Comparison of ENCODE assay signal across 8 cellular contexts in the genomic region with DNA sequence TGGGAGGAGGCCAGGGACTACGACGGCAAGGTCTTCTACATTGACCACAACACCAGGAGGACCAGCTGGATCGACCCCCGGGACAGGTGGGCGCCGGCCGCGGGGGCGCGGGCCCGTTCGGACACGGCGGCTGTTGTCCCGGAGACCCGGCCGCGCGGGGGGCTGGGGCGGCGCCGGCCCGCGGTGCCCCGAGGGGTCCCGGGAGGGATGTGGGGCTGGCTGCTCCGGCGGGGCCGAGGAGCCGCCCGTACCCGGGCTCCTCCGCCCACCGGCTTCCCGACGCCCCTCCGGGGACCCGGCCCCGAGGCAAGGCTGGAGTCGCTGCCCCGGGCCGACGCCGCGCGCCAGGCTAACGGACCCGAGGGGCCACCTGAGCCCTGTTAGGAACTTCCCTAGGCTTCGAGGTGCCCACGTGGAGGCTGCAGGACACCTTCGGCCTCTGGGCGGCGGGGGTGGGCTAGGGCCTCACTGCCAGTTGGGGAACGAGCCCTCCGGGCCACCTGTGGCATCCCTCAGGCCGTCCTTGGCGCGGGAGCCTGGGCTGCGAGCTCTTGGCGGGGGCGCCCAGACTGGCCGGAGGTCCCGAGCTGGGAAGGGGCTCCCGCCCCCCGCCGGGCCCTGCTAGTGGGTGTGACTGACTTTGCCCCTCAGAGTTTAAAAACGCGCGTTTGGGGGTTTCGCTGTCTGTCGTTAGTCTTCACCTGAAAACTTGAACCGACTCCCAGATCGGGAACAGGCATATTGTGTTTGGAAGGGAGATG. TPM values are rescaled to one million over a fixed set of nuclear protein-coding genes. Genes with fewer than 3 reads are reported as not detected.
DNase-seq lines count a peak whose midpoint lies in the region; TF ChIP-seq lines count a peak whose summit lies in the region.

No MANE protein-coding gene starts in this region.

- intact Hi-C loops in CD4-positive, alpha-beta memory T cell (cut with micrococcal nuclease) = loop anchor here (2.0 to 5.0 kb wide), 3 partner anchors 83 to 405 kb away; partner anchors contain the start of gene ING2
- intact Hi-C loops in uterus (cut with DNase I; ENCODE audit: low total_unique reads) = no loop called here

- TF ChIP-seq CTCF in HFFc6 (IDR thresholded peaks at IDR 0.05) = peak; percentile 28; the same call in 1 of the 2 replicates
- peak; percentile 30 for TF ChIP-seq CTCF in epithelial cell of proximal tubule (conservative IDR thresholded peaks at IDR 0.05; ENCODE audit: low read depth, low read length)
- peak in 1 of 4 experiments; percentile 2 for TF ChIP-seq CTCF in uterus (IDR thresholded peaks at IDR 0.05)

- H3K4me3 Mint-ChIP-seq in CD4-positive, alpha-beta memory T cell = peak overlapping the region; percentile 61 to 86 (median 76)
- peak overlapping the region; percentile 94 for H3K4me3 Mint-ChIP-seq in HFFc6

- H3K9me3 ChIP-seq in CD4-positive, alpha-beta memory T cell (ENCODE audit: control insufficient read depth in 1 of 2, low read length in 2 of 2) = no peaks in the 10 kb centered on the region
- H3K9me3 ChIP-seq in muscle layer of duodenum (ENCODE audit: control insufficient read depth in 1 of 2, low read length in 2 of 2) (no peaks in the 10 kb centered on the region), uterus (no peaks in the 10 kb centered on the region)

- peaks cover 3% of the 10 kb centered on the region for H3K27me3 ChIP-seq in CD4-positive, alpha-beta memory T cell (ENCODE audit: insufficient read depth, low read length)
- H3K27me3 ChIP-seq in muscle layer of duodenum (ENCODE audit: low read depth, low read length) (peaks cover 5% of the 10 kb centered on the region), uterus (no peaks in the 10 kb centered on the region)

- H3K27ac ChIP-seq in CD4-positive, alpha-beta memory T cell (ENCODE audit: low read depth, low read length) = no peak overlapping the region
- H3K27ac ChIP-seq in muscle layer of duodenum (ENCODE audit: low read length) (no peak overlapping the region), uterus (peak overlapping the region; percentile 92 to 98)

- H3K36me3 Mint-ChIP-seq in CD4-positive, alpha-beta memory T cell = peaks cover 0 to 4% of the 10 kb centered on the region in 2 donors
- peaks cover 5% of the 10 kb centered on the region; the same call in 1 of the 2 replicates for H3K36me3 Mint-ChIP-seq in HFFc6 (ENCODE audit: low read depth)

- peak overlapping the region in 1 of 7 donors; percentile 19 for H3K27ac Mint-ChIP-seq in CD4-positive, alpha-beta memory T cell
- H3K27ac Mint-ChIP-seq in HFFc6 = peak overlapping the region; percentile 71

- H3K9me3 Mint-ChIP-seq in CD4-positive, alpha-beta memory T cell = peaks cover 0 to 5% (median 0%) of the 10 kb centered on the region in 8 donors
- H3K9me3 Mint-ChIP-seq in HFFc6 = no peaks in the 10 kb centered on the region

- CTCF ChIA-PET in CD4-positive, alpha-beta memory T cell (lab: Charles Lee; ENCODE audit: partially characterized antibody) = interaction anchor here (1.8 kb wide), 1 partner anchor 26 kb away, joined by 8 read pairs; no protein-coding TSS in a partner anchor

- H3K36me3 ChIP-seq in CD4-positive, alpha-beta memory T cell (ENCODE audit: insufficient read depth, low read length) = no peaks in the 10 kb centered on the region
- H3K36me3 ChIP-seq in muscle layer of duodenum (ENCODE audit: control insufficient read depth in 1 of 2, insufficient read depth in 2 of 2, low read length in 2 of 2) (no peaks in the 10 kb centered on the region), uterus (no peaks in the 10 kb centered on the region)

- POLR2A ChIA-PET in CD4-positive, alpha-beta memory T cell (lab: Charles Lee; ENCODE audit: partially characterized antibody) = interaction anchor here (1.7 to 3.3 kb wide), 3 partner anchors 181 to 345 kb away, joined by 5 to 12 read pairs (median 12); partner anchors contain the start of gene CDKN2AIP

- peak overlapping the region; percentile 11 to 52 for H3K4me3 ChIP-seq in CD4-positive, alpha-beta memory T cell (ENCODE audit: low read length in 2 of 2)
- peak overlapping the region; percentile 75 for H3K4me3 ChIP-seq in epithelial cell of proximal tubule (ENCODE audit: low read depth, low read length)
- H3K4me3 ChIP-seq in muscle layer of duodenum (ENCODE audit: low read depth in 1 of 2, low read length in 2 of 2) = peak overlapping the region; percentile 57 to 88
- peak overlapping the region; percentile 59 to 90 for H3K4me3 ChIP-seq in uterus

- H3K27me3 Mint-ChIP-seq in CD4-positive, alpha-beta memory T cell = peaks cover 0 to 3% of the 10 kb centered on the region in 2 donors
- H3K27me3 Mint-ChIP-seq in HFFc6 (ENCODE audit: insufficient read depth) = peaks cover 4% of the 10 kb centered on the region

- peaks cover 8 to 37% (median 21%) of the 10 kb centered on the region in 4 donors for H3K4me1 Mint-ChIP-seq in CD4-positive, alpha-beta memory T cell
- H3K4me1 Mint-ChIP-seq in HFFc6 (ENCODE audit: low read depth) = peaks cover 49% of the 10 kb centered on the region

- peaks cover 14% of the 10 kb centered on the region for H3K4me1 ChIP-seq in CD4-positive, alpha-beta memory T cell (ENCODE audit: insufficient read depth, low read length)
- H3K4me1 ChIP-seq in muscle layer of duodenum (ENCODE audit: control insufficient read depth in 1 of 2, insufficient read depth in 2 of 2, low read length in 2 of 2) = peaks cover 0 to 25% of the 10 kb centered on the region in 2 donors
- H3K4me1 ChIP-seq in uterus = no peaks in the 10 kb centered on the region

- TF ChIP-seq POLR2A in uterus (IDR thresholded peaks at IDR 0.05) = no peak

- DNase-seq in CD4-positive, alpha-beta memory T cell = peak in 2 of 5 donors; percentile 4 to 41
- DNase-seq in HFFc6 (no peak), epithelial cell of proximal tubule (ENCODE audit: low read depth) (no peak), uterus (peak; percentile 28 to 32), kidney glomerular epithelial cell (lab: John Stamatoyannopoulos, UW) (no peak), NCI-H2029 (lab: John Stamatoyannopoulos, UW) (no peak)
- peak; percentile 4 to 7 for DNase-seq in activated CD4-positive, alpha-beta T cell treated with anti-CD3 and anti-CD28 coated beads for 4 hours

RNA-seq across cellular contexts. Expression of gene WWC2, which starts 0.7 kb away (rescaled TPM):
- 1 to 10 TPM; 7.3 to 7.6 TPM for total RNA-seq in CD4-positive, alpha-beta memory T cell
- polyA plus RNA-seq in CD4-positive, alpha-beta memory T cell = 1 to 10 TPM; 2.3 to 3.1 TPM
- 100 to 1,000 TPM in 2 of 6 experiments, 10 to 100 TPM in 4; 86.3 to 114 (median 95.2) TPM for total RNA-seq in HFFc6 (2021; fragmentation: NEBNext Ultra II Directional; extraction: Animal tissue kit (Norgen Biotek cat#: 25700))
- total RNA-seq in epithelial cell of proximal tubule (46.2 and 47.1 TPM in 2 replicates), uterus (10 to 100 TPM; 26.9 to 45.9 (median 41.4) TPM)

Comparison
In these comparisons a context has a peak if more than half of its experiments do, and no peak if none do; other contexts are left out.
1. DNase-seq: peak in activated CD4-positive, alpha-beta T cell treated with anti-CD3 and anti-CD28 coated beads for 4 hours (2 of 2) and uterus (2 of 2); none in HFFc6 (single experiment), epithelial cell of proximal tubule (single experiment), kidney glomerular epithelial cell (single experiment) and NCI-H2029 (single experiment).
2. H3K27ac ChIP-seq: peak in uterus (2 of 2); none in CD4-positive, alpha-beta memory T cell (single experiment) and muscle layer of duodenum (single experiment).
3. Peak in every context shown above with its lines, with median percentiles within 50 percentile points of each other: H3K4me3 ChIP-seq.